Comparison of ENCODE assay signal across 1 cellular context in genomic region chr16:14475370-14476139, GRCh38.
TF ChIP-seq lines count a peak whose summit lies in the region.

No MANE protein-coding gene starts in this region.

TF ChIP-seq in HepG2, 621 proteins besides CTCF, POLR2A, EP300 and RAD21 (continued from another document and continues in another):
- TF ChIP-seq ZBTB4 (CRISPR knock-in tag; IDR thresholded peaks at IDR 0.05; ENCODE audit: borderline replicate concordance) = no peak
- TF ChIP-seq ZNF619 (CRISPR knock-in tag; IDR thresholded peaks at IDR 0.05) = no peak
- TF ChIP-seq ESRRA (CRISPR knock-in tag; IDR thresholded peaks at IDR 0.05; ENCODE audit: low read depth) = no peak; the same call in 1 of the 2 replicates
- peak; percentile 76 for TF ChIP-seq POGZ (CRISPR knock-in tag; IDR thresholded peaks at IDR 0.05)
- peak; percentile 87; the same call in 1 of the 2 replicates for TF ChIP-seq ZNF292 (CRISPR knock-in tag; IDR thresholded peaks at IDR 0.05; ENCODE audit: borderline replicate concordance, low read depth)
- TF ChIP-seq ZNF569 (CRISPR knock-in tag; IDR thresholded peaks at IDR 0.05; ENCODE audit: borderline replicate concordance) = no peak
- TF ChIP-seq IRX3 (CRISPR knock-in tag; IDR thresholded peaks at IDR 0.05; ENCODE audit: borderline replicate concordance, low read depth) = no peak
- TF ChIP-seq EEA1 (CRISPR knock-in tag; IDR thresholded peaks at IDR 0.05; ENCODE audit: borderline replicate concordance) = no peak
- no peak for TF ChIP-seq ZNF772 (CRISPR knock-in tag; IDR thresholded peaks at IDR 0.05)
- TF ChIP-seq ZNF704 (CRISPR knock-in tag; IDR thresholded peaks at IDR 0.05; ENCODE audit: borderline replicate concordance) = no peak
- no peak for TF ChIP-seq ZNF674 (CRISPR knock-in tag; IDR thresholded peaks at IDR 0.05; ENCODE audit: low read depth)
- TF ChIP-seq ZFYVE20 (CRISPR knock-in tag; IDR thresholded peaks at IDR 0.05; ENCODE audit: borderline replicate concordance, low read depth) = no peak
- TF ChIP-seq KDM6A (CRISPR knock-in tag; IDR thresholded peaks at IDR 0.05; ENCODE audit: low read depth) = no peak
- no peak for TF ChIP-seq DBP (CRISPR knock-in tag; IDR thresholded peaks at IDR 0.05; ENCODE audit: not compliant biosample characterization)
- no peak for TF ChIP-seq ARNT2 (CRISPR knock-in tag; IDR thresholded peaks at IDR 0.05; ENCODE audit: low read depth)
- peak; percentile 48; the same call in 1 of the 2 replicates for TF ChIP-seq CBX5 (CRISPR knock-in tag; IDR thresholded peaks at IDR 0.05; ENCODE audit: borderline replicate concordance)
- no peak for TF ChIP-seq E2F5 (CRISPR knock-in tag; conservative IDR thresholded peaks at IDR 0.05)
- TF ChIP-seq ZNF737 (CRISPR knock-in tag; IDR thresholded peaks at IDR 0.05; ENCODE audit: borderline replicate concordance) = no peak
- no peak for TF ChIP-seq REL (CRISPR knock-in tag; conservative IDR thresholded peaks at IDR 0.05)
- no peak for TF ChIP-seq ZNF790 (CRISPR knock-in tag; IDR thresholded peaks at IDR 0.05; ENCODE audit: borderline replicate concordance)
- no peak; the same call in 1 of the 2 replicates for TF ChIP-seq MBD4 (IDR thresholded peaks at IDR 0.05; ENCODE audit: borderline replicate concordance, low read length)
- TF ChIP-seq ZNF672 (CRISPR knock-in tag; IDR thresholded peaks at IDR 0.05) = no peak
- no peak for TF ChIP-seq PRPF4 (IDR thresholded peaks at IDR 0.05; ENCODE audit: low read depth, low read length, poor library complexity, severe bottlenecking)
- no peak for TF ChIP-seq CBX2 (IDR thresholded peaks at IDR 0.05; ENCODE audit: low read depth, low read length)
- no peak for TF ChIP-seq CBX2 (CRISPR knock-in tag; IDR thresholded peaks at IDR 0.05; ENCODE audit: low read depth)
- peak; percentile 61; the same call in 1 of the 2 replicates for TF ChIP-seq ERF (CRISPR knock-in tag; IDR thresholded peaks at IDR 0.05)
- TF ChIP-seq CSRNP2 (CRISPR knock-in tag; conservative IDR thresholded peaks at IDR 0.05; ENCODE audit: low read depth) = no peak
- peak; percentile 68; the same call in 1 of the 2 replicates for TF ChIP-seq ZNF784 (CRISPR knock-in tag; IDR thresholded peaks at IDR 0.05; ENCODE audit: borderline replicate concordance)
- TF ChIP-seq MAF1 (CRISPR knock-in tag; IDR thresholded peaks at IDR 0.05; ENCODE audit: borderline replicate concordance) = no peak
- TF ChIP-seq ZUFSP (CRISPR knock-in tag; IDR thresholded peaks at IDR 0.05; ENCODE audit: borderline replicate concordance) = no peak
- TF ChIP-seq MYNN (CRISPR knock-in tag; IDR thresholded peaks at IDR 0.05; ENCODE audit: low read depth) = no peak
- no peak for TF ChIP-seq ZSCAN30 (CRISPR knock-in tag; IDR thresholded peaks at IDR 0.05)
- no peak for TF ChIP-seq ATF7 (IDR thresholded peaks at IDR 0.05)
- no peak for TF ChIP-seq ATF7 (CRISPR knock-in tag; IDR thresholded peaks at IDR 0.05)
- TF ChIP-seq IKZF5 (CRISPR knock-in tag; IDR thresholded peaks at IDR 0.05) = peak; percentile 76; the same call in 1 of the 2 replicates
- TF ChIP-seq ZSCAN21 (CRISPR knock-in tag; IDR thresholded peaks at IDR 0.05; ENCODE audit: borderline replicate concordance) = no peak
- TF ChIP-seq ZNF589 (CRISPR knock-in tag; conservative IDR thresholded peaks at IDR 0.05) = no peak
- TF ChIP-seq STAT5B (CRISPR knock-in tag; IDR thresholded peaks at IDR 0.05) = no peak
- TF ChIP-seq HNF1B (CRISPR knock-in tag; IDR thresholded peaks at IDR 0.05) = no peak
- no peak for TF ChIP-seq ZBTB49 (CRISPR knock-in tag; IDR thresholded peaks at IDR 0.05; ENCODE audit: borderline replicate concordance)
- no peak for TF ChIP-seq PHF20 (CRISPR knock-in tag; IDR thresholded peaks at IDR 0.05)
- TF ChIP-seq MTF1 (CRISPR knock-in tag; IDR thresholded peaks at IDR 0.05) = no peak
- no peak for TF ChIP-seq ZNF251 (CRISPR knock-in tag; IDR thresholded peaks at IDR 0.05)
- TF ChIP-seq ZZZ3 (CRISPR knock-in tag; IDR thresholded peaks at IDR 0.05; ENCODE audit: borderline replicate concordance) = no peak
- no peak for TF ChIP-seq NR2C2 (CRISPR knock-in tag; IDR thresholded peaks at IDR 0.05; ENCODE audit: borderline replicate concordance)
- TF ChIP-seq MTF2 (CRISPR knock-in tag; IDR thresholded peaks at IDR 0.05; ENCODE audit: borderline replicate concordance) = no peak
- no peak for TF ChIP-seq SOX13 (IDR thresholded peaks at IDR 0.05)
- peak in 1 of 2 experiments; percentile 44; a peak in 1 of 4 replicates for TF ChIP-seq SOX13 (CRISPR knock-in tag; conservative IDR thresholded peaks at IDR 0.05 in 1 of 2, IDR thresholded peaks at IDR 0.05 in 1 of 2)
- TF ChIP-seq NFKBIZ (CRISPR knock-in tag; IDR thresholded peaks at IDR 0.05) = 0 out of 2 replicates have a peak, but pooled peaks have one; percentile 45
- TF ChIP-seq NR3C1 (CRISPR knock-in tag; IDR thresholded peaks at IDR 0.05) = no peak
